ENCODE assay signal across 13 cellular contexts in genomic region chr20:8876381-8876780, GRCh38.
DNase-seq lines count a peak whose midpoint lies in the region; ATAC-seq, FAIRE-seq and TF ChIP-seq lines count a peak whose summit lies in the region.
"Had no signal": no experiment of that assay in that cellular context is flagged by ENCODE, and none has a peak within 500 bp of the region (broad histone marks: within the 10 kb centered on the region; RNA-seq: fewer than 3 reads in every experiment).

No MANE protein-coding gene starts in this region.

- no peaks in the 10 kb centered on the region for H3K9me3 Mint-ChIP-seq in stimulated activated naive CD8-positive, alpha-beta T cell treated with anti-CD3 and anti-CD28 coated beads, Interleukin-15, amount 100 ng/mL, for 72 hours
- no peaks in the 10 kb centered on the region for H3K9me3 Mint-ChIP-seq in CD8-positive, alpha-beta T cell

- FAIRE-seq in HTR-8/SVneo (lab: Jason Lieb, UNC): peak; percentile 71

- no peaks in the 10 kb centered on the region for H3K27me3 Mint-ChIP-seq in stimulated activated naive CD8-positive, alpha-beta T cell treated with anti-CD3 and anti-CD28 coated beads, Interleukin-15, amount 100 ng/mL, for 72 hours
- no peaks in the 10 kb centered on the region for H3K27me3 Mint-ChIP-seq in CD8-positive, alpha-beta T cell (ENCODE audit: low read depth)

- H3K4me1 Mint-ChIP-seq in stimulated activated naive CD8-positive, alpha-beta T cell treated with anti-CD3 and anti-CD28 coated beads, Interleukin-15, amount 100 ng/mL, for 72 hours: no peaks in the 10 kb centered on the region
- no peaks in the 10 kb centered on the region for H3K4me1 Mint-ChIP-seq in CD8-positive, alpha-beta T cell (ENCODE audit: low read depth)

- peaks cover 2% of the 10 kb centered on the region for H3K36me3 Mint-ChIP-seq in CD8-positive, alpha-beta T cell

- H3K9me3 ChIP-seq in gastroesophageal sphincter (no peaks in the 10 kb centered on the region), vagina (no peaks in the 10 kb centered on the region)
- no peaks in the 10 kb centered on the region for H3K9me3 ChIP-seq in CD8-positive, alpha-beta T cell (ENCODE audit: low read length)
- H3K9me3 ChIP-seq: BE2C had no signal

- POLR2A ChIA-PET in CD8-positive, alpha-beta T cell (lab: Charles Lee): no interaction called here

- H3K4me1 ChIP-seq in gastroesophageal sphincter (peaks cover 0 to 9% (median 0%) of the 10 kb centered on the region in 3 donors), vagina (peaks cover 6% of the 10 kb centered on the region)
- H3K4me1 ChIP-seq in CD8-positive, alpha-beta T cell (ENCODE audit: insufficient read depth, low read length): no peaks in the 10 kb centered on the region

- H3K27ac ChIP-seq in gastroesophageal sphincter: peak overlapping the region; percentile 21 to 47 (median 38)
- H3K27ac ChIP-seq in vagina: peak overlapping the region; percentile 33
- H3K27ac ChIP-seq in CD8-positive, alpha-beta T cell (ENCODE audit: low read depth, low read length): no peak overlapping the region
- H3K27ac ChIP-seq: C4-2B, GM23248 had no signal

- H3K36me3 ChIP-seq in gastroesophageal sphincter (peaks cover 0 to under 1% of the 10 kb centered on the region in 2 donors), vagina (no peaks in the 10 kb centered on the region)
- H3K36me3 ChIP-seq in CD8-positive, alpha-beta T cell (ENCODE audit: insufficient read depth, low read length): no peaks in the 10 kb centered on the region
- H3K36me3 ChIP-seq: BE2C had no signal

- CTCF ChIA-PET in CD8-positive, alpha-beta T cell (lab: Charles Lee): interaction anchor here (1.4 kb wide), 2 partner anchors 17 to 22 kb away, joined by 3 to 4 read pairs; no protein-coding TSS in a partner anchor

- intact Hi-C loops in vagina (cut with DNase I): no loop called here
- intact Hi-C loops in CD8-positive, alpha-beta T cell (cut with DNase I, micrococcal nuclease): no loop called here

- H3K4me3 ChIP-seq in gastroesophageal sphincter (no peak overlapping the region), vagina (no peak overlapping the region)
- no peak overlapping the region for H3K4me3 ChIP-seq in CD8-positive, alpha-beta T cell (ENCODE audit: low read depth, low read length)
- H3K4me3 ChIP-seq: GM23248 had no signal

- H3K4me3 Mint-ChIP-seq in stimulated activated naive CD8-positive, alpha-beta T cell treated with anti-CD3 and anti-CD28 coated beads, Interleukin-15, amount 100 ng/mL, for 72 hours: no peak overlapping the region
- H3K4me3 Mint-ChIP-seq in CD8-positive, alpha-beta T cell: no peak overlapping the region

- no peak overlapping the region for H3K27ac Mint-ChIP-seq in stimulated activated naive CD8-positive, alpha-beta T cell treated with anti-CD3 and anti-CD28 coated beads, Interleukin-15, amount 100 ng/mL, for 72 hours
- no peak overlapping the region for H3K27ac Mint-ChIP-seq in CD8-positive, alpha-beta T cell

- DNase-seq in HTR-8/SVneo (ENCODE audit: insufficient read length, low spot score) (no peak), myocyte (ENCODE audit: low read depth) (peak; percentile 18), vagina (ENCODE audit: extremely low spot score in 2 of 2) (no peak), UCSD-AML1 (lab: John Stamatoyannopoulos, UW; ENCODE audit: unreplicated experiment) (no peak)
- DNase-seq in stimulated activated naive CD8-positive, alpha-beta T cell treated with anti-CD3 and anti-CD28 coated beads, Interleukin-15, amount 100 ng/mL, for 72 hours: no peak
- no peak for DNase-seq in CD8-positive, alpha-beta T cell
- DNase-seq: BE2C, DMS53, GF-D8, GM23248, H7 had no signal

- ATAC-seq in gastroesophageal sphincter: no peak
- ATAC-seq in stimulated activated naive CD8-positive, alpha-beta T cell treated with anti-CD3 and anti-CD28 coated beads, Interleukin-15, amount 100 ng/mL, for 72 hours: no peak
- no peak for ATAC-seq in CD8-positive, alpha-beta T cell

- TF ChIP-seq POLR2A in gastroesophageal sphincter (IDR thresholded peaks at IDR 0.05) (no peak), vagina (IDR thresholded peaks at IDR 0.05) (no peak)

- TF ChIP-seq CTCF in gastroesophageal sphincter (IDR thresholded peaks at IDR 0.05): no peak
- TF ChIP-seq CTCF in vagina (IDR thresholded peaks at IDR 0.05): no peak
- no peak for TF ChIP-seq CTCF in CD8-positive, alpha-beta T cell (IDR thresholded peaks at IDR 0.05)

- no peak for TF ChIP-seq EP300 in gastroesophageal sphincter (IDR thresholded peaks at IDR 0.05)

- no peaks in the 10 kb centered on the region for H3K27me3 ChIP-seq in gastroesophageal sphincter
- H3K27me3 ChIP-seq in vagina: no peaks in the 10 kb centered on the region
- no peaks in the 10 kb centered on the region for H3K27me3 ChIP-seq in CD8-positive, alpha-beta T cell (ENCODE audit: insufficient read depth, low read length)
- H3K27me3 ChIP-seq: BE2C had no signal
